In the genomic region with DNA sequence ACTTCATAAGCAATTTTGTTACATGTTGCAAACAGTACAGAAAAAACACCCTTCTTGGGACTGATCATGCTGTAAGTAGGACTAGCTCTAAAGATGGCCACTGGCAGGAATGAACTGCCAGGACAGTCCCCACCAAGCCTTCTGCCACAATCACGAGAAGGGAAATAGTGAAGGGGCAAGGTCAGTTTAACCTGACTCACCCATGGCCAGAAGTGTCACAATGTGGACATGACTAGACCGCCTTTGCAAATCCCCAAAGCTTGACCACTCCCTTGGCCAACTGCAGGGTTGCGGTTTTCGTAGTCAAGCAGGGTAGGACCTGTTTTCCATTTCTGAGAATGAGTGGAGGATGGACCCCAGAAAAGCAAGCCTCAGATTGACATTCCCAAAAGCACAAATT, we compare ENCODE assay signal across 18 cellular contexts.
"Had no signal": no experiment of that assay in that cellular context is flagged by ENCODE, and none has a peak within 500 bp of the region (broad histone marks: within the 10 kb centered on the region; RNA-seq: fewer than 3 reads in every experiment).

No MANE protein-coding gene starts in this region.

- H3K4me3 Mint-ChIP-seq: activated CD8-positive, alpha-beta T cell treated with anti-CD3 and anti-CD28 coated beads for 36 hours; activated naive CD4-positive, alpha-beta T cell treated with anti-CD3 and anti-CD28 coated beads for 36 hours; activated T-helper 17 cell treated with anti-CD3 and anti-CD28 coated beads, Interleukin-2, amount 50 U/mL, for 72 hours; nephron; T-helper 2 cell treated with Interferon-gamma antibody and Interleukin-4, amounts not matched to agents 5 μg/mL and 100 μg/mL, for 36 hours had no signal

- H3K79me2 ChIP-seq: hepatocyte had no signal

- H3K4me1 Mint-ChIP-seq: nephron had no signal

- H3K4me2 ChIP-seq: hepatocyte had no signal

- H3K4me1 ChIP-seq: colonic mucosa, prostate gland had no signal

- H3K9me3 Mint-ChIP-seq: activated CD8-positive, alpha-beta T cell treated with anti-CD3 and anti-CD28 coated beads for 36 hours; activated naive CD4-positive, alpha-beta T cell treated with anti-CD3 and anti-CD28 coated beads for 36 hours; activated T-helper 17 cell treated with anti-CD3 and anti-CD28 coated beads, Interleukin-2, amount 50 U/mL, for 72 hours; nephron; T-helper 2 cell treated with Interferon-gamma antibody and Interleukin-4, amounts not matched to agents 5 μg/mL and 100 μg/mL, for 36 hours had no signal

- H3K27ac ChIP-seq: colonic mucosa, epithelial cell of prostate, hepatocyte, prostate gland, VCaP had no signal

- H3K27me3 ChIP-seq: colonic mucosa, hepatocyte had no signal

- DNase-seq: activated CD4-positive, alpha-beta T cell treated with anti-CD3 and anti-CD28 coated beads for 4 hours; activated CD8-positive, alpha-beta memory T cell treated with anti-CD3 and anti-CD28 coated beads, Interleukin-2, amount 50 U/mL, for 4 hours; activated CD8-positive, alpha-beta T cell treated with anti-CD3 and anti-CD28 coated beads for 36 hours; activated naive CD4-positive, alpha-beta T cell treated with anti-CD3 and anti-CD28 coated beads for 36 hours; caudate nucleus; colonic mucosa; effector CD8-positive, alpha-beta T cell; mammary epithelial cell; stimulated activated CD4-positive, alpha-beta T cell treated with anti-CD3 and anti-CD28 coated beads, Interleukin-12 subunit alpha, Interleukin-12 subunit beta, amount 100 ng/mL, for 4 hours; stimulated activated naive CD4-positive, alpha-beta T cell treated with Interleukin-2 at 50 U/mL for 16 hours; SW 1271 had no signal

- H3K4me3 ChIP-seq: colonic mucosa, hepatocyte, prostate gland had no signal

- H3K36me3 ChIP-seq: colonic mucosa, prostate gland had no signal

- H3K9me3 ChIP-seq: colonic mucosa, prostate gland had no signal

- H3K27me3 Mint-ChIP-seq: activated CD8-positive, alpha-beta T cell treated with anti-CD3 and anti-CD28 coated beads for 36 hours; activated T-helper 17 cell treated with anti-CD3 and anti-CD28 coated beads, Interleukin-2, amount 50 U/mL, for 72 hours had no signal

- H2AFZ ChIP-seq: hepatocyte had no signal

- H3K27ac Mint-ChIP-seq: activated CD8-positive, alpha-beta T cell treated with anti-CD3 and anti-CD28 coated beads for 36 hours; activated naive CD4-positive, alpha-beta T cell treated with anti-CD3 and anti-CD28 coated beads for 36 hours; activated T-helper 17 cell treated with anti-CD3 and anti-CD28 coated beads, Interleukin-2, amount 50 U/mL, for 72 hours; nephron; T-helper 2 cell treated with Interferon-gamma antibody and Interleukin-4, amounts not matched to agents 5 μg/mL and 100 μg/mL, for 36 hours had no signal
